2 cellular contexts compared by ENCODE assay signal in genomic region chr7:159144756-159145543, GRCh38.
TF ChIP-seq lines count a peak whose summit lies in the region.

TSS of gene VIPR2 (minus strand) at chr7:159144867. CDS start at chr7:159144771, 96 bp downstream.

TF ChIP-seq in HepG2, 621 proteins besides CTCF, POLR2A, EP300 and RAD21 (continued from another document):
- TF ChIP-seq ZNF513 (CRISPR knock-in tag; conservative IDR thresholded peaks at IDR 0.05): no peak
- TF ChIP-seq THAP7 (CRISPR knock-in tag; IDR thresholded peaks at IDR 0.05): no peak
- TF ChIP-seq PHF8 (CRISPR knock-in tag; IDR thresholded peaks at IDR 0.05): no peak
- TF ChIP-seq TFDP2 (CRISPR knock-in tag; IDR thresholded peaks at IDR 0.05): no peak
- TF ChIP-seq ZNF770 (CRISPR knock-in tag; IDR thresholded peaks at IDR 0.05): no peak
- no peak for TF ChIP-seq ZFP37 (CRISPR knock-in tag; IDR thresholded peaks at IDR 0.05; ENCODE audit: borderline replicate concordance)
- TF ChIP-seq ZBTB25 (CRISPR knock-in tag; IDR thresholded peaks at IDR 0.05): no peak
- TF ChIP-seq GRHL1 (CRISPR knock-in tag; conservative IDR thresholded peaks at IDR 0.05): no peak
- TF ChIP-seq ZMYM4 (CRISPR knock-in tag; IDR thresholded peaks at IDR 0.05): no peak
- no peak for TF ChIP-seq CEBPG (CRISPR knock-in tag; IDR thresholded peaks at IDR 0.05)
- no peak for TF ChIP-seq ATRX (CRISPR knock-in tag; IDR thresholded peaks at IDR 0.05; ENCODE audit: borderline replicate concordance)
TF ChIP-seq in HepG2: peak in this region for 0.

TF ChIP-seq in neural cell, 6 proteins besides CTCF, POLR2A, EP300 and RAD21 (continued from another document):
- TF ChIP-seq REST (IDR thresholded peaks at IDR 0.05; ENCODE audit: borderline replicate concordance): no peak
- TF ChIP-seq SMC3 (conservative IDR thresholded peaks at IDR 0.05; ENCODE audit: poor library complexity): no peak
- TF ChIP-seq MXI1 (conservative IDR thresholded peaks at IDR 0.05; ENCODE audit: poor library complexity, severe bottlenecking): no peak
